Comparison of ENCODE assay signal across 25 cellular contexts in the genomic region with DNA sequence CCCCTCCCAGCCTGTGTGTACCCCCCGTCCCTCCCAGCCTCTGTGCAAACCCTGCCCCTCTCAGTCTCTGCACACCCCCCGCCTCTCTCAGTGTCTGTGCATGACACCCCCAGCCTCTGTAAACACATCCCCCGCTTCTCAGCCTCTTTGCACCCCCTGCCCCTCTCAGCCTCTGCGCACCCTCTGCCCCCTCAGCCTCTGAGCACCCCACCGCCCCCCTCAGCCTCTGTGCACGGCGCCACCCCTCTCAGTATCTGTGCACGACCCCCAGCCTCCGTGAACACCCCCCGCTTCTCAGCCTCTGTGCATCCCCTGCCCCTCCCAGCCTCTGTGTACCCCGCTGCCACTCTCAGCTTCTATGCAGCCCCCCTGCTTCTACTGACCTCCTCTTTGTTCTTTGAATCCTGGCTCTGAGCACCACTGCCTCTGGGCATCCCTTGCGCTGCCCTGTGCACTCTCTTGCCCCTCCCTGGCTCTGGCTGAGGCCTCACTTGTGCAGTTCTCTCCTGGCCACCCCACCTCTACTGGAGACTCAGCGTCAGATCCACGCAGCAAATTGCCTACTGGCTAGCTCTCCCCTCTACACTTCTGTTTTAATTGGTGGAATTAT.
"Had no signal": no experiment of that assay in that cellular context is flagged by ENCODE, and none has a peak within 500 bp of the region (broad histone marks: within the 10 kb centered on the region; RNA-seq: fewer than 3 reads in every experiment).

No MANE protein-coding gene starts in this region.

- H2AFZ ChIP-seq: hepatocyte had no signal

- H3K27me3 ChIP-seq: hepatocyte, right lobe of liver, thyroid gland, upper lobe of left lung had no signal

- DNase-seq: caudate nucleus; dermis blood vessel endothelial cell; effector CD4-positive, alpha-beta T cell; erythroblast; foreskin melanocyte; kidney; left cardiac atrium; left ventricle myocardium inferior; mesenchymal stem cell; naive B cell; occipital lobe; psoas muscle; retina; right lobe of liver; stimulated activated CD4-positive, alpha-beta T cell treated with anti-CD3 and anti-CD28 coated beads, Interleukin-15, amount 100 ng/mL, for 24 hours; stimulated activated CD4-positive, alpha-beta T cell treated with anti-CD3 and anti-CD28 coated beads, Interleukin-1b, Interleukin-23, amount 100 ng/mL, for 48 hours; stimulated activated CD4-positive, alpha-beta T cell treated with anti-CD3 and anti-CD28 coated beads, Interleukin-4, amount 100 ng/mL, for 24 hours; thyroid gland; upper lobe of left lung had no signal

- H3K36me3 Mint-ChIP-seq: naive B cell; stimulated activated memory B cell treated with anti-CD40 and anti-IgM and Interleukin-4, amounts not matched to agents 10 μg/mL and 1 μg/mL and 100 μg/mL, for 72 hours had no signal

- H3K9me3 ChIP-seq: left ventricle myocardium inferior, psoas muscle, right lobe of liver, thyroid gland, upper lobe of left lung had no signal

- H3K4me3 Mint-ChIP-seq: endodermal cell; naive B cell; nephron; stimulated activated memory B cell treated with anti-CD40 and anti-IgM and Interleukin-4, amounts not matched to agents 10 μg/mL and 1 μg/mL and 100 μg/mL, for 72 hours had no signal

- H3K79me2 ChIP-seq: hepatocyte had no signal

- H3K27ac Mint-ChIP-seq: endodermal cell; naive B cell; nephron; stimulated activated memory B cell treated with anti-CD40 and anti-IgM and Interleukin-4, amounts not matched to agents 10 μg/mL and 1 μg/mL and 100 μg/mL, for 72 hours had no signal

- H3K4me2 ChIP-seq: hepatocyte had no signal

- H3K4me1 Mint-ChIP-seq: endodermal cell; naive B cell; nephron; stimulated activated memory B cell treated with anti-CD40 and anti-IgM and Interleukin-4, amounts not matched to agents 10 μg/mL and 1 μg/mL and 100 μg/mL, for 72 hours had no signal

- H3K36me3 ChIP-seq: left ventricle myocardium inferior, right lobe of liver, spleen, thyroid gland, upper lobe of left lung had no signal

- H3K4me1 ChIP-seq: left ventricle myocardium inferior, psoas muscle, right lobe of liver, spleen, thyroid gland, upper lobe of left lung had no signal

- H3K4me3 ChIP-seq: hepatocyte, left ventricle myocardium inferior, lung, psoas muscle, right lobe of liver, spleen, thyroid gland, upper lobe of left lung had no signal

- H3K27ac ChIP-seq: hepatocyte, left ventricle myocardium inferior, psoas muscle, right lobe of liver, spleen, thyroid gland, upper lobe of left lung had no signal
